Comparison of ENCODE assay signal across 1 cellular context in genomic region chr2:100782376-100782878, GRCh38.
TF ChIP-seq lines count a peak whose summit lies in the region.

No MANE protein-coding gene starts in this region.

TF ChIP-seq in HepG2, 621 proteins besides CTCF, POLR2A, EP300 and RAD21 (continued from another document and continues in another):
- TF ChIP-seq ZNF207 (IDR thresholded peaks at IDR 0.05; ENCODE audit: borderline replicate concordance) (no peak), CBX2 (IDR thresholded peaks at IDR 0.05; ENCODE audit: low read depth, low read length) (no peak), CBX2 (CRISPR knock-in tag; IDR thresholded peaks at IDR 0.05; ENCODE audit: low read depth) (no peak), YEATS4 (CRISPR knock-in tag; IDR thresholded peaks at IDR 0.05; ENCODE audit: borderline replicate concordance) (no peak), HOXA5 (CRISPR knock-in tag; IDR thresholded peaks at IDR 0.05) (0 out of 2 replicates have a peak, but pooled peaks have one; percentile 12), IKZF4 (CRISPR knock-in tag; IDR thresholded peaks at IDR 0.05; ENCODE audit: borderline replicate concordance, low read depth, not compliant biosample characterization) (no peak), CHD2 (IDR thresholded peaks at IDR 0.05; ENCODE audit: low read depth, low read length) (no peak), SP140L (CRISPR knock-in tag; IDR thresholded peaks at IDR 0.05; ENCODE audit: borderline replicate concordance) (no peak), AGO2 (optimal IDR thresholded peaks at IDR 0.05; ENCODE audit: low read depth, low read length) (no peak), CENPX (CRISPR knock-in tag; IDR thresholded peaks at IDR 0.05) (no peak), POLR2AphosphoS5 (IDR thresholded peaks at IDR 0.05; ENCODE audit: low read depth, low read length) (no peak), ZNF646 (CRISPR knock-in tag; IDR thresholded peaks at IDR 0.05) (no peak), KAT2B (IDR thresholded peaks at IDR 0.05; ENCODE audit: borderline replicate concordance, low read depth, low read length) (no peak), THAP11 (CRISPR knock-in tag; IDR thresholded peaks at IDR 0.05) (no peak), JARID2 (CRISPR knock-in tag; IDR thresholded peaks at IDR 0.05; ENCODE audit: insufficient replicate concordance) (no peak), ZBTB20 (CRISPR knock-in tag; IDR thresholded peaks at IDR 0.05; ENCODE audit: borderline replicate concordance, low read depth) (no peak), GPN1 (CRISPR knock-in tag; IDR thresholded peaks at IDR 0.05; ENCODE audit: borderline replicate concordance) (no peak), KDM5B (CRISPR knock-in tag; IDR thresholded peaks at IDR 0.05; ENCODE audit: borderline replicate concordance) (0 out of 2 replicates have a peak, but pooled peaks have one; percentile 1), ZFY (CRISPR knock-in tag; IDR thresholded peaks at IDR 0.05) (peak; percentile 48; the same call in 1 of the 2 replicates), ZNF883 (CRISPR knock-in tag; IDR thresholded peaks at IDR 0.05; ENCODE audit: not compliant biosample characterization) (no peak), BORCS8-MEF2B (CRISPR knock-in tag; IDR thresholded peaks at IDR 0.05) (no peak), ZNF253 (CRISPR knock-in tag; IDR thresholded peaks at IDR 0.05; ENCODE audit: borderline replicate concordance) (no peak), ISX (CRISPR knock-in tag; conservative IDR thresholded peaks at IDR 0.05) (no peak), ZNF333 (CRISPR knock-in tag; IDR thresholded peaks at IDR 0.05; ENCODE audit: borderline replicate concordance) (no peak), NR2C2 (CRISPR knock-in tag; IDR thresholded peaks at IDR 0.05; ENCODE audit: borderline replicate concordance) (0 out of 2 replicates have a peak, but pooled peaks have one; percentile 15), FOXP1 (IDR thresholded peaks at IDR 0.05) (no peak), FOXP1 (CRISPR knock-in tag; IDR thresholded peaks at IDR 0.05) (no peak), MXI1 (IDR thresholded peaks at IDR 0.05; ENCODE audit: borderline replicate concordance, low read depth, low read length) (no peak), RFX3 (CRISPR knock-in tag; IDR thresholded peaks at IDR 0.05) (no peak), SRY (CRISPR knock-in tag; IDR thresholded peaks at IDR 0.05) (no peak), PAXIP1 (CRISPR knock-in tag; conservative IDR thresholded peaks at IDR 0.05) (0 out of 2 replicates have a peak, but pooled peaks have one; percentile 15)
- TF ChIP-seq, protein P1, sequence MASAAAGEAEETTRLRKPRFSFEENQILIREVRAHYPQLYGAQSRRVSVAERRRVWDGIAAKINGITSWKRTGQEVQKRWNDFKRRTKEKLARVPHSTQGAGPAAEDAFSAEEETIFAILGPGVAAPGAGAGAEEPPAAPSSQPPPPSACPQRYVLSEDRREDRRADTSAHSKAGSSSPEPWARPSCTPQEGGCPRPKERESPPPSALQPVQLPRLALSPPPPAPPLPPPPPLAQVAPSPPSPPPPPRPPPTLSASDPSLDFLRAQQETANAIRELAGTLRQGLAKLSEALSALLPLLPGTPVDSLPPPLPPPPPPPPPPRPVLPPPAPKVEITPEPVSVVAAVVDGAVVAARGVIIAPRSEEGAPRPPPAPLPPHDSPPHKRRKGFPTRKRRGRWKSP (CRISPR knock-in tag; IDR thresholded peaks at IDR 0.05): no peak
- TF ChIP-seq, protein P2, sequence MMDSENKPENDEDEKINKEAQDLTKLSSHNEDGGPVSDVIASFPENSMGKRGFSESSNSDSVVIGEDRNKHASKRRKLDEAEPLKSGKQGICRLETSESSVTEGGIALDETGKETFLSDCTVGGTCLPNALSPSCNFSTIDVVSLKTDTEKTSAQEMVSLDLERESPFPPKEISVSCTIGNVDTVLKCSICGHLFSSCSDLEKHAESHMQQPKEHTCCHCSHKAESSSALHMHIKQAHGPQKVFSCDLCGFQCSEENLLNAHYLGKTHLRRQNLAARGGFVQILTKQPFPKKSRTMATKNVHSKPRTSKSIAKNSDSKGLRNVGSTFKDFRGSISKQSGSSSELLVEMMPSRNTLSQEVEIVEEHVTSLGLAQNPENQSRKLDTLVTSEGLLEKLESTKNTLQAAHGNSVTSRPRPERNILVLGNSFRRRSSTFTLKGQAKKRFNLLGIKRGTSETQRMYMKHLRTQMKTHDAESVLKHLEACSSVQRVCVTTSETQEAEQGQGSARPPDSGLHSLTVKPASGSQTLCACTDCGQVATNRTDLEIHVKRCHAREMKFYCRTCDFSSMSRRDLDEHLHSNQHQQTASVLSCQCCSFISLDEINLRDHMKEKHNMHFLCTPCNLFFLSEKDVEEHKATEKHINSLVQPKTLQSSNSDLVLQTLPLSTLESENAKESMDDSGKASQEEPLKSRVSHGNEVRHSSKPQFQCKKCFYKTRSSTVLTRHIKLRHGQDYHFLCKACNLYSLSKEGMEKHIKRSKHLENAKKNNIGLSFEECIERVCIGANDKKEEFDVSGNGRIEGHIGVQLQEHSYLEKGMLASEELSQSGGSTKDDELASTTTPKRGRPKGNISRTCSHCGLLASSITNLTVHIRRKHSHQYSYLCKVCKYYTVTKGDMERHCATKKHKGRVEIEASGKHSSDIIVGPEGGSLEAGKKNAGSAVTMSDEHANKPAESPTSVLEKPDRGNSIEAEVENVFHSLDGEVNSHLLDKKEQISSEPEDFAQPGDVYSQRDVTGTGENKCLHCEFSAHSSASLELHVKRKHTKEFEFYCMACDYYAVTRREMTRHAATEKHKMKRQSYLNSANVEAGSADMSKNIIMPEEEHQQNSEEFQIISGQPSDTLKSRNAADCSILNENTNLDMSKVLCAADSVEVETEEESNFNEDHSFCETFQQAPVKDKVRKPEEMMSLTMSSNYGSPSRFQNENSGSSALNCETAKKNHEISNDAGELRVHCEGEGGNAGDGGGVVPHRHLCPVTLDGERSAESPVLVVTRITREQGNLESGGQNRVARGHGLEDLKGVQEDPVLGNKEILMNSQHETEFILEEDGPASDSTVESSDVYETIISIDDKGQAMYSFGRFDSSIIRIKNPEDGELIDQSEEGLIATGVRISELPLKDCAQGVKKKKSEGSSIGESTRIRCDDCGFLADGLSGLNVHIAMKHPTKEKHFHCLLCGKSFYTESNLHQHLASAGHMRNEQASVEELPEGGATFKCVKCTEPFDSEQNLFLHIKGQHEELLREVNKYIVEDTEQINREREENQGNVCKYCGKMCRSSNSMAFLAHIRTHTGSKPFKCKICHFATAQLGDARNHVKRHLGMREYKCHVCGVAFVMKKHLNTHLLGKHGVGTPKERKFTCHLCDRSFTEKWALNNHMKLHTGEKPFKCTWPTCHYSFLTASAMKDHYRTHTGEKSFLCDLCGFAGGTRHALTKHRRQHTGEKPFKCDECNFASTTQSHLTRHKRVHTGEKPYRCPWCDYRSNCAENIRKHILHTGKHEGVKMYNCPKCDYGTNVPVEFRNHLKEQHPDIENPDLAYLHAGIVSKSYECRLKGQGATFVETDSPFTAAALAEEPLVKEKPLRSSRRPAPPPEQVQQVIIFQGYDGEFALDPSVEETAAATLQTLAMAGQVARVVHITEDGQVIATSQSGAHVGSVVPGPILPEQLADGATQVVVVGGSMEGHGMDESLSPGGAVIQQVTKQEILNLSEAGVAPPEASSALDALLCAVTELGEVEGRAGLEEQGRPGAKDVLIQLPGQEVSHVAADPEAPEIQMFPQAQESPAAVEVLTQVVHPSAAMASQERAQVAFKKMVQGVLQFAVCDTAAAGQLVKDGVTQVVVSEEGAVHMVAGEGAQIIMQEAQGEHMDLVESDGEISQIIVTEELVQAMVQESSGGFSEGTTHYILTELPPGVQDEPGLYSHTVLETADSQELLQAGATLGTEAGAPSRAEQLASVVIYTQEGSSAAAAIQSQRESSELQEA (CRISPR knock-in tag; IDR thresholded peaks at IDR 0.05; ENCODE audit: not compliant biosample characterization): no peak
- TF ChIP-seq, protein P3, sequence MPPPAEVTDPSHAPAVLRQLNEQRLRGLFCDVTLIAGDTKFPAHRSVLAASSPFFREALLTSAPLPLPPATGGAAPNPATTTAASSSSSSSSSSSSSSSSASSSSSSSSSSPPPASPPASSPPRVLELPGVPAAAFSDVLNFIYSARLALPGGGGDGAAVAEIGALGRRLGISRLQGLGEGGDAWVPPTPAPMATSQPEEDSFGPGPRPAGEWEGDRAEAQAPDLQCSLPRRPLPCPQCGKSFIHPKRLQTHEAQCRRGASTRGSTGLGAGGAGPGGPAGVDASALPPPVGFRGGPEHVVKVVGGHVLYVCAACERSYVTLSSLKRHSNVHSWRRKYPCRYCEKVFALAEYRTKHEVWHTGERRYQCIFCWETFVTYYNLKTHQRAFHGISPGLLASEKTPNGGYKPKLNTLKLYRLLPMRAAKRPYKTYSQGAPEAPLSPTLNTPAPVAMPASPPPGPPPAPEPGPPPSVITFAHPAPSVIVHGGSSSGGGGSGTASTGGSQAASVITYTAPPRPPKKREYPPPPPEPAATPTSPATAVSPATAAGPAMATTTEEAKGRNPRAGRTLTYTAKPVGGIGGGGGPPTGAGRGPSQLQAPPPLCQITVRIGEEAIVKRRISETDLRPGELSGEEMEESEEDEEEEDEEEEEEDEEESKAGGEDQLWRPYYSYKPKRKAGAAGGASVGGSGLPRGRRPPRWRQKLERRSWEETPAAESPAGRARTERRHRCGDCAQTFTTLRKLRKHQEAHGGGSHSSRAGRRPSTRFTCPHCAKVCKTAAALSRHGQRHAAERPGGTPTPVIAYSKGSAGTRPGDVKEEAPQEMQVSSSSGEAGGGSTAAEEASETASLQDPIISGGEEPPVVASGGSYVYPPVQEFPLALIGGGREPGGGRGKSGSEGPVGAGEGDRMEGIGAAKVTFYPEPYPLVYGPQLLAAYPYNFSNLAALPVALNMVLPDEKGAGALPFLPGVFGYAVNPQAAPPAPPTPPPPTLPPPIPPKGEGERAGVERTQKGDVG (CRISPR knock-in tag; IDR thresholded peaks at IDR 0.05; ENCODE audit: borderline replicate concordance): no peak
- TF ChIP-seq, protein P4, sequence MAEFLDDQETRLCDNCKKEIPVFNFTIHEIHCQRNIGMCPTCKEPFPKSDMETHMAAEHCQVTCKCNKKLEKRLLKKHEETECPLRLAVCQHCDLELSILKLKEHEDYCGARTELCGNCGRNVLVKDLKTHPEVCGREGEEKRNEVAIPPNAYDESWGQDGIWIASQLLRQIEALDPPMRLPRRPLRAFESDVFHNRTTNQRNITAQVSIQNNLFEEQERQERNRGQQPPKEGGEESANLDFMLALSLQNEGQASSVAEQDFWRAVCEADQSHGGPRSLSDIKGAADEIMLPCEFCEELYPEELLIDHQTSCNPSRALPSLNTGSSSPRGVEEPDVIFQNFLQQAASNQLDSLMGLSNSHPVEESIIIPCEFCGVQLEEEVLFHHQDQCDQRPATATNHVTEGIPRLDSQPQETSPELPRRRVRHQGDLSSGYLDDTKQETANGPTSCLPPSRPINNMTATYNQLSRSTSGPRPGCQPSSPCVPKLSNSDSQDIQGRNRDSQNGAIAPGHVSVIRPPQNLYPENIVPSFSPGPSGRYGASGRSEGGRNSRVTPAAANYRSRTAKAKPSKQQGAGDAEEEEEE (CRISPR knock-in tag; IDR thresholded peaks at IDR 0.05; ENCODE audit: borderline replicate concordance): no peak
